12 cellular contexts compared by ENCODE assay signal in the genomic region with DNA sequence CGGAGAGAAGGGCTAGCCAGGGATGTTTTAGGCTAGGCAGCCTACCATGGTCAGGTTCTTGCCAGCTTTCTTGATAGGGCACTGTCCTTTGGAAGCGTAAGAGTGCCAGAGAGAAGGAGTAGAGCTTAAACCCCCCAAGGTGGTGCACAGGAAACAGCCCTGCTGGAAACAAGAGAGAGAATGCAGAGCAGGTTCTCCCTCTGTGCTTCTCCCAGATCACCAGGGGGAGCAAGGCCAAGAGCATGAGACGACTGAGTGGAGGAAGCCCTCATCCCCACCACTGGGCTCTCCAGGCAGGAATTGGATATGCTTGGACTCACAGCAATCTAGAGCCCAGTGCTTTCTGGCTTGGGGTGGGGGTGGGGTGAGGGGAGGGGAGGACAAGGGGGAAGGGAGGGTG. TPM values are rescaled to one million over a fixed set of nuclear protein-coding genes. Genes with fewer than 3 reads are reported as not detected.
A peak's percentile ranks its signal among the peaks of the same experiment; 100 is the strongest.
DNase-seq lines count a peak whose midpoint lies in the region; ATAC-seq and TF ChIP-seq lines count a peak whose summit lies in the region.
"Had no signal": no experiment of that assay in that cellular context is flagged by ENCODE, and none has a peak within 500 bp of the region (broad histone marks: within the 10 kb centered on the region; RNA-seq: fewer than 3 reads in every experiment).

No MANE protein-coding gene starts in this region.

- H3K27me3 Mint-ChIP-seq in H9 (ENCODE audit: low read depth), result peaks cover 2% of the 10 kb centered on the region
- no peaks in the 10 kb centered on the region for H3K27me3 Mint-ChIP-seq in naive thymus-derived CD8-positive, alpha-beta T cell
- H3K27me3 Mint-ChIP-seq: naive B cell; stimulated activated naive CD8-positive, alpha-beta T cell treated with anti-CD3 and anti-CD28 coated beads, Interleukin-15, amount 100 ng/mL, for 72 hours had no signal

- H3K4me3 ChIP-seq in A673 (ENCODE audit: low read depth, low read length, poor library complexity, severe bottlenecking) (no peak overlapping the region), brain microvascular endothelial cell (ENCODE audit: low read depth, low read length) (no peak overlapping the region)

- no peak overlapping the region for H2AFZ ChIP-seq in H9 (ENCODE audit: low read length)

- H3K9ac ChIP-seq in H9 (ENCODE audit: extremely low read depth, insufficient read length, low read length), result no peak overlapping the region

- H3K79me2 ChIP-seq in H9 (ENCODE audit: insufficient read depth, low read length), result no peaks in the 10 kb centered on the region

- no peaks in the 10 kb centered on the region for H3K4me1 ChIP-seq in A673 (ENCODE audit: insufficient read depth, low read length, poor library complexity, severe bottlenecking)
- H3K4me1 ChIP-seq in H9 (ENCODE audit: insufficient read depth, low read length), result peaks cover 6% of the 10 kb centered on the region; the same call in 1 of the 2 replicates

- H2BK15ac ChIP-seq in H9 (ENCODE audit: low read depth, low read length), result no peak overlapping the region

- H3K36me3 Mint-ChIP-seq in H9 (ENCODE audit: insufficient read depth in 1 of 3, low read depth in 3 of 3), result no peaks in the 10 kb centered on the region; a peak in 3 of 7 replicates
- peaks cover 0 to 2% (median 0%) of the 10 kb centered on the region in 3 donors for H3K36me3 Mint-ChIP-seq in naive thymus-derived CD8-positive, alpha-beta T cell
- H3K36me3 Mint-ChIP-seq: naive B cell had no signal

- no peak overlapping the region for H3K56ac ChIP-seq in H9 (ENCODE audit: insufficient read length, low read depth, low read length)

- intact Hi-C loops in A673 (cut with micrococcal nuclease; ENCODE audit: unreplicated experiment), result no loop called here

- H3K27me3 ChIP-seq in A673 (replicated peaks; ENCODE audit: insufficient read depth, low read depth, low read length, poor library complexity), result no peaks in the 10 kb centered on the region
- H3K27me3 ChIP-seq in H9 (ENCODE audit: insufficient read depth, low read length), result no peaks in the 10 kb centered on the region
- H3K27me3 ChIP-seq in brain microvascular endothelial cell (replicated peaks), result no peaks in the 10 kb centered on the region

- no peaks in the 10 kb centered on the region for H4K20me1 ChIP-seq in H9 (ENCODE audit: control insufficient read depth, insufficient read depth, insufficient read length)

- TF ChIP-seq CTCF in A673 (conservative IDR thresholded peaks at IDR 0.05; ENCODE audit: low read depth, low read length), result no peak
- peak; percentile 30; the same call in 1 of the 3 replicates for TF ChIP-seq CTCF in H9 (conservative IDR thresholded peaks at IDR 0.05)
- peak; percentile 37 for TF ChIP-seq CTCF in brain microvascular endothelial cell (IDR thresholded peaks at IDR 0.05; ENCODE audit: low read depth, low read length, missing control alignments)

- H3T11ph ChIP-seq in H9 (ENCODE audit: low read length), result no peak overlapping the region

- in situ Hi-C loops in brain microvascular endothelial cell (cut with HindIII; ENCODE audit: low pct_ligation_motif_present, low sequenced_read_pairs), result no loop called here

- no peaks in the 10 kb centered on the region for H3K9me3 Mint-ChIP-seq in H9
- no peaks in the 10 kb centered on the region for H3K9me3 Mint-ChIP-seq in naive thymus-derived CD8-positive, alpha-beta T cell
- H3K9me3 Mint-ChIP-seq: naive B cell; stimulated activated naive CD8-positive, alpha-beta T cell treated with anti-CD3 and anti-CD28 coated beads, Interleukin-15, amount 100 ng/mL, for 72 hours had no signal

- H3K4me1 Mint-ChIP-seq in H9, result peaks cover 46 to 59% of the 10 kb centered on the region in 2 experiments
- peaks cover 28 to 76% (median 65%) of the 10 kb centered on the region in 4 donors for H3K4me1 Mint-ChIP-seq in naive thymus-derived CD8-positive, alpha-beta T cell

- H3K79me1 ChIP-seq in H9 (ENCODE audit: insufficient read depth, low read depth, low read length, poor library complexity, severe bottlenecking), result no peaks in the 10 kb centered on the region

- no peak overlapping the region for H3K23ac ChIP-seq in H9 (ENCODE audit: insufficient read length, low read depth, low read length)

- no peak overlapping the region for H2BK5ac ChIP-seq in H9 (ENCODE audit: insufficient read length, low read length)

- no peak overlapping the region for H2BK20ac ChIP-seq in H9 (ENCODE audit: low read depth, low read length, poor library complexity, severe bottlenecking)

- no peak for ATAC-seq in naive thymus-derived CD8-positive, alpha-beta T cell
- no peak for ATAC-seq in HG03342 (IDR thresholded peaks at IDR 0.05; ENCODE audit: unreplicated experiment)
- ATAC-seq: stimulated activated naive CD8-positive, alpha-beta T cell treated with anti-CD3 and anti-CD28 coated beads, Interleukin-15, amount 100 ng/mL, for 72 hours had no signal

- no peaks in the 10 kb centered on the region for H3K23me2 ChIP-seq in H9 (ENCODE audit: insufficient read length, low read depth, low read length, poor library complexity, severe bottlenecking)

- WGBS in H9 (ENCODE audit: extremely low coverage, insufficient read length, low lambda C conversion rate), result no CpG with 5 or more reads among the region's 3 CpGs

- H3K27ac ChIP-seq in A673 (ENCODE audit: low read depth, low read length, poor library complexity, severe bottlenecking) (no peak overlapping the region), H9 (ENCODE audit: insufficient read length, low read depth, low read length) (no peak overlapping the region), brain microvascular endothelial cell (no peak overlapping the region)
- H3K27ac ChIP-seq: C4-2B had no signal

- no peak overlapping the region for H3K4ac ChIP-seq in H9 (ENCODE audit: low read depth, low read length)

- H3K9me3 ChIP-seq in A673 (ENCODE audit: low read depth, low read length, poor library complexity, severe bottlenecking) (no peaks in the 10 kb centered on the region), H9 (ENCODE audit: control insufficient read depth, low read depth, low read length) (no peaks in the 10 kb centered on the region)

- H3K36me3 ChIP-seq in A673 (ENCODE audit: insufficient read depth, low read length, poor library complexity, severe bottlenecking), result no peaks in the 10 kb centered on the region
- no peaks in the 10 kb centered on the region for H3K36me3 ChIP-seq in brain microvascular endothelial cell (replicated peaks)

- H3K18ac ChIP-seq in H9 (ENCODE audit: insufficient read length, low read depth, low read length), result no peak overlapping the region

- peak; percentile 28 for DNase-seq in A673 (ENCODE audit: low spot score)
- DNase-seq in H9, result peak; percentile 48
- DNase-seq in brain microvascular endothelial cell, result no peak
- no peak for DNase-seq in naive thymus-derived CD8-positive, alpha-beta T cell
- DNase-seq in D341Med (ENCODE audit: low spot score), result no peak
- no peak for DNase-seq in stimulated activated CD4-positive, alpha-beta T cell treated with anti-CD3 and anti-CD28 coated beads, Interleukin-2, amount 100 ng/mL, for 48 hours
- DNase-seq in NCI-H510A treated with DMSO at 0.1 percent for 48 hours (lab: John Stamatoyannopoulos, UW), result no peak
- DNase-seq: naive B cell; NCI-H226; stimulated activated naive CD8-positive, alpha-beta T cell treated with anti-CD3 and anti-CD28 coated beads, Interleukin-15, amount 100 ng/mL, for 72 hours had no signal

- H3K4me2 ChIP-seq in H9 (ENCODE audit: insufficient read depth, insufficient read length, low read length), result no peak overlapping the region

- no peak overlapping the region for H4K5ac ChIP-seq in H9 (ENCODE audit: insufficient read length, low read depth, low read length)

- BruUV-seq in A673 (replicated peaks; lab: Mats Ljungman, UMichigan), result no TSS peak

- H4K91ac ChIP-seq in H9 (ENCODE audit: insufficient read length, low read depth, low read length), result no peak overlapping the region

- no peak overlapping the region for H2BK120ac ChIP-seq in H9 (ENCODE audit: low read depth, low read length, poor library complexity, severe bottlenecking)

- no peak overlapping the region for H2BK12ac ChIP-seq in H9 (ENCODE audit: insufficient read length, low read depth, low read length)

- POLR2A ChIA-PET in A673 (lab: Charles Lee; ENCODE audit: low non-redundant PET), result interaction anchor here (0.6 kb wide), 1 partner anchor 36 kb away, joined by 3 read pairs; no protein-coding TSS in a partner anchor
- POLR2A ChIA-PET in naive thymus-derived CD8-positive, alpha-beta T cell (lab: Charles Lee), result interaction anchor here (0.9 to 1.0 kb wide), 2 partner anchors 10 to 23 kb away, joined by 3 read pairs; no protein-coding TSS in a partner anchor

- no peak overlapping the region for H3K14ac ChIP-seq in H9 (ENCODE audit: insufficient read depth, low read length)

- CTCF ChIA-PET in A673 (lab: Charles Lee), result no interaction called here

- H3K4me3 Mint-ChIP-seq in H9, result 0 out of 5 replicates have a peak overlapping the region, but pooled peaks of 1 of the 2 experiments have one; percentile 29
- peak overlapping the region in 5 of 10 donors; percentile 14 to 90 (median 50) for H3K4me3 Mint-ChIP-seq in naive thymus-derived CD8-positive, alpha-beta T cell
- H3K4me3 Mint-ChIP-seq: naive B cell had no signal

- H2AK5ac ChIP-seq in H9 (ENCODE audit: insufficient read length, low read length), result no peak overlapping the region

- no peak overlapping the region for H4K8ac ChIP-seq in H9 (replicated peaks; ENCODE audit: insufficient read length, low read depth, low read length)

- H3K27ac Mint-ChIP-seq in H9, result peak overlapping the region in 1 of 3 experiments; percentile 39; a peak in 1 of 7 replicates
- H3K27ac Mint-ChIP-seq in naive thymus-derived CD8-positive, alpha-beta T cell, result peak overlapping the region; percentile 51 to 98 (median 96)

RNA-seq across cellular contexts. Expression of a gene that starts 49.8 kb away (rescaled TPM):
- 16.1 and 19.5 TPM in 2 replicates for total RNA-seq in A673 (2021)
- 14.1 and 15.7 TPM in 2 replicates for total RNA-seq in H9 (2021)
- 10 to 100 TPM; 46.8 to 49.5 TPM for total RNA-seq in naive thymus-derived CD8-positive, alpha-beta T cell
- 10 to 100 TPM in 1 of 3 donors, 1 to 10 TPM in 2; 4.3 to 17.4 (median 5.3) TPM for polyA plus RNA-seq in naive thymus-derived CD8-positive, alpha-beta T cell

Comparison
In these comparisons a context has a peak if more than half of its experiments do, and no peak if none do; other contexts are left out.
1. DNase-seq: peak in A673 (single experiment) and H9 (single experiment); none in brain microvascular endothelial cell (single experiment), naive thymus-derived CD8-positive, alpha-beta T cell (0 of 10), D341Med (single experiment), stimulated activated CD4-positive, alpha-beta T cell treated with anti-CD3 and anti-CD28 coated beads, Interleukin-2, amount 100 ng/mL, for 48 hours (0 of 2) and NCI-H510A treated with DMSO at 0.1 percent for 48 hours (single experiment).